In genomic region chr10:94042001-94042813, GRCh38 we compare ENCODE assay signal across 1 cellular context.
TF ChIP-seq lines count a peak whose summit lies in the region.

No MANE protein-coding gene starts in this region.

TF ChIP-seq in GM23338, 12 proteins besides CTCF, POLR2A, EP300 and RAD21 (continued from another document):
- TF ChIP-seq ZNF462 (CRISPR knock-in tag; IDR thresholded peaks at IDR 0.05) = no peak
- TF ChIP-seq NANOG (IDR thresholded peaks at IDR 0.05; ENCODE audit: borderline replicate concordance) = no peak
- TF ChIP-seq ZNF114 (CRISPR knock-in tag; IDR thresholded peaks at IDR 0.05) = no peak
